In genomic region chr16:73735018-73735417, GRCh38 we compare ENCODE assay signal across 8 cellular contexts.
DNase-seq lines count a peak whose midpoint lies in the region; ATAC-seq, FAIRE-seq and TF ChIP-seq lines count a peak whose summit lies in the region.

No MANE protein-coding gene starts in this region.

- H3K36me3 ChIP-seq in BJ (ENCODE audit: control insufficient read depth, insufficient read depth, low read length), result no peaks in the 10 kb centered on the region

- CTCF ChIA-PET in BJ (lab: Yijun Ruan, JAX), result no interaction called here

- no peak for FAIRE-seq in HTR-8/SVneo (lab: Jason Lieb, UNC)

- no peak for TF ChIP-seq CTCF in BJ (IDR thresholded peaks at IDR 0.05; ENCODE audit: insufficient read depth, low read depth, low read length)
- TF ChIP-seq CTCF in fibroblast of mammary gland (conservative IDR thresholded peaks at IDR 0.05; ENCODE audit: control insufficient read depth, insufficient read depth, low read depth, low read length), result no peak

- H3K4me3 ChIP-seq in BJ (ENCODE audit: low read depth, low read length) (no peak overlapping the region), fibroblast of mammary gland (ENCODE audit: control insufficient read depth, low read depth, low read length) (no peak overlapping the region)

- DNase-seq in BJ (ENCODE audit: low read depth) (peak; percentile 37), NCI-H460 (ENCODE audit: extremely low read depth, low read depth) (peak; percentile 33), fibroblast of mammary gland (ENCODE audit: low read depth) (peak; percentile 67), T1000 (lab: John Stamatoyannopoulos, UW) (no peak), HTR-8/SVneo (ENCODE audit: insufficient read length, low spot score) (no peak), hippocampal formation (lab: John Stamatoyannopoulos, UW) (no peak), NCI-H1092 (lab: John Stamatoyannopoulos, UW) (no peak)

- H3K27me3 ChIP-seq in BJ (ENCODE audit: control insufficient read depth, insufficient read depth, low read length), result no peaks in the 10 kb centered on the region

- peak; percentile 79 for ATAC-seq in GM21786 (IDR thresholded peaks at IDR 0.05; ENCODE audit: unreplicated experiment)

- POLR2A ChIA-PET in BJ (lab: Charles Lee), result no interaction called here

Comparison
In these comparisons a context has a peak if more than half of its experiments do, and no peak if none do; other contexts are left out.
1. DNase-seq: peak in BJ (single experiment), NCI-H460 (single experiment) and fibroblast of mammary gland (single experiment); none in T1000 (single experiment), HTR-8/SVneo (single experiment), hippocampal formation (0 of 2) and NCI-H1092 (single experiment).